ENCODE assay signal across 20 cellular contexts in the genomic region with DNA sequence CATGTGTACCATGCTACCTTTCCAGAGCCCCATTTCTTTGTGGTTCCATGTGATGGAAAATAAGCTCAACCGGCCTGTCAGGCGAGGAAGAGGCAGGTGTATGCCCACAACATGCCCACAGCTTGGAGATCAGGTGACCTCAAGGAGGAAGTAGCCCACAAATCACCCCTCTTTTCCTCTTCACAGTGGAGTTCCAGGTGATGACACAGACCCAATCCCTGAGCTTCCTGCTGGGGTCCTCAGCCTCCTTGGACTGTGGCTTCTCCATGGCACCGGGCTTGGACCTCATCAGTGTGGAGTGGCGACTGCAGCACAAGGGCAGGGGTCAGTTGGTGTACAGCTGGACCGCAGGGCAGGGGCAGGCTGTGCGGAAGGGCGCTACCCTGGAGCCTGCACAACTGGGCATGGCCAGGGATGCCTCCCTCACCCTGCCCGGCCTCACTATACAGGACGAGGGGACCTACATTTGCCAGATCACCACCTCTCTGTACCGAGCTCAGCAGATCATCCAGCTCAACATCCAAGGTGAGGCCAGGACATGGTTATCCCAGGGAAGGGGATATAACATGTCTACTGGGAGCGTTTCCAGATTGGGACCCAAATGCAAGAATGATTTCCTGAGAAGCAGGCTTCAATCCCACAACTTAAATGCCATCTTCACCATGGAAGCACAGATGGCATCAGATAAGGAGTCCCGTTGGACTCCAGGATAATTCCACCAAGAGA. TPM values are rescaled to one million over a fixed set of nuclear protein-coding genes. Genes with fewer than 3 reads are reported as not detected.
A peak's percentile ranks its signal among the peaks of the same experiment; 100 is the strongest.
DNase-seq lines count a peak whose midpoint lies in the region; ATAC-seq and TF ChIP-seq lines count a peak whose summit lies in the region.
"Had no signal": no experiment of that assay in that cellular context is flagged by ENCODE, and none has a peak within 500 bp of the region (broad histone marks: within the 10 kb centered on the region; RNA-seq: fewer than 3 reads in every experiment).

No MANE protein-coding gene starts in this region.

- peak overlapping the region; percentile 32 for H3K14ac ChIP-seq in neuronal stem cell (ENCODE audit: low read length)

- peak overlapping the region; percentile 46 for H3K23ac ChIP-seq in neuronal stem cell (ENCODE audit: low read depth, low read length, poor library complexity)

- no peak overlapping the region for H2AK5ac ChIP-seq in neuronal stem cell (ENCODE audit: low read depth, low read length)

- no peak overlapping the region for H3K9ac ChIP-seq in neuronal stem cell (ENCODE audit: low read depth, low read length, poor library complexity)

- H3K4me2 ChIP-seq in neuronal stem cell (ENCODE audit: insufficient read depth, low read length, poor library complexity, severe bottlenecking) = no peak overlapping the region
- H3K4me2 ChIP-seq: smooth muscle cell had no signal

- H3K4ac ChIP-seq in neuronal stem cell (ENCODE audit: low read length) = no peak overlapping the region

- no peak overlapping the region for H2AFZ ChIP-seq in neuronal stem cell (ENCODE audit: low read length)

- WGBS in neuronal stem cell (ENCODE audit: extremely low coverage in 2 of 2, insufficient read length in 2 of 2, insufficient replicate concordance in 1 of 2), 2 donors = no CpG with 5 or more reads among the region's 12 CpGs

- no peak overlapping the region for H2BK15ac ChIP-seq in neuronal stem cell (ENCODE audit: low read length)

- H2BK12ac ChIP-seq in neuronal stem cell (ENCODE audit: low read length) = peak overlapping the region; percentile 65

- no peaks in the 10 kb centered on the region for H3K27me3 ChIP-seq in neuronal stem cell (ENCODE audit: control insufficient read depth in 3 of 3, insufficient read depth in 3 of 3, low read depth in 1 of 3, low read length in 3 of 3)
- H3K27me3 ChIP-seq: gastroesophageal sphincter had no signal

- ATAC-seq in activated naive CD4-positive, alpha-beta T cell treated with anti-CD3 and anti-CD28 coated beads, Interleukin-2, amount 50 U/mL, for 72 hours = no peak
- ATAC-seq: gastroesophageal sphincter, left ventricle myocardium superior had no signal

- H3K36me3 Mint-ChIP-seq in activated naive CD4-positive, alpha-beta T cell treated with anti-CD3 and anti-CD28 coated beads, Interleukin-2, amount 50 U/mL, for 72 hours = peaks cover 70 to 81% of the 10 kb centered on the region in 2 donors

- peak; percentile 13 for TF ChIP-seq POLR2A in GM15510 (IDR thresholded peaks at IDR 0.05; ENCODE audit: borderline replicate concordance, extremely low read depth, insufficient read length)

- in situ Hi-C loops in KBM-7 (cut with MboI; ENCODE audit: low pct_unique_long_range_greater_than_20kb, low sequenced_read_pairs) = no loop called here

- no peak overlapping the region for H4K8ac ChIP-seq in neuronal stem cell (ENCODE audit: low read depth, low read length)

- H3K18ac ChIP-seq in neuronal stem cell (ENCODE audit: low read length) = no peak overlapping the region

- peaks cover 2% of the 10 kb centered on the region for H3K79me1 ChIP-seq in neuronal stem cell (ENCODE audit: low read depth, low read length)

- H3K4me1 ChIP-seq in neuronal stem cell (ENCODE audit: control insufficient read depth in 2 of 2, insufficient read depth in 1 of 2, low read depth in 1 of 2, low read length in 2 of 2) = peaks cover 5 to 7% of the 10 kb centered on the region in 2 donors

- peaks cover 13 to 33% of the 10 kb centered on the region in 2 donors for H3K36me3 ChIP-seq in neuronal stem cell (replicated peaks in 1 of 2; ENCODE audit: control insufficient read depth in 2 of 2, insufficient read depth in 2 of 2, low read length in 2 of 2)

- no peak overlapping the region for H2BK5ac ChIP-seq in neuronal stem cell (ENCODE audit: low read length)

- H3K9me3 Mint-ChIP-seq in activated naive CD4-positive, alpha-beta T cell treated with anti-CD3 and anti-CD28 coated beads, Interleukin-2, amount 50 U/mL, for 72 hours = no peaks in the 10 kb centered on the region

- peak overlapping the region; percentile 65 to 71 for H3K27ac Mint-ChIP-seq in activated naive CD4-positive, alpha-beta T cell treated with anti-CD3 and anti-CD28 coated beads, Interleukin-2, amount 50 U/mL, for 72 hours

- H3K27ac ChIP-seq in neuronal stem cell (replicated peaks; ENCODE audit: low read length) = no peak overlapping the region
- H3K27ac ChIP-seq: gastroesophageal sphincter had no signal

- H3K9me3 ChIP-seq in neuronal stem cell (replicated peaks in 1 of 2; ENCODE audit: control insufficient read depth in 2 of 2, insufficient read depth in 1 of 2, low read depth in 1 of 2, low read length in 2 of 2) = no peaks in the 10 kb centered on the region
- H3K9me3 ChIP-seq: Caco-2, gastroesophageal sphincter had no signal

- no peak overlapping the region for H3K4me3 ChIP-seq in neuronal stem cell (ENCODE audit: low read length in 2 of 2)
- H3K4me3 ChIP-seq: gastroesophageal sphincter, smooth muscle cell had no signal

- no peak overlapping the region for H4K91ac ChIP-seq in neuronal stem cell (ENCODE audit: low read depth, low read length, poor library complexity)

- no peak overlapping the region for H2BK120ac ChIP-seq in neuronal stem cell (ENCODE audit: low read depth, low read length)

- peak; percentile 59 for DNase-seq in activated CD8-positive, alpha-beta memory T cell treated with anti-CD3 and anti-CD28 coated beads for 24 hours
- DNase-seq in activated CD8-positive, alpha-beta memory T cell treated with anti-CD3 and anti-CD28 coated beads, Interleukin-2, amount 50 U/mL, for 48 hours = no peak
- no peak for DNase-seq in activated naive CD4-positive, alpha-beta T cell treated with anti-CD3 and anti-CD28 coated beads, Interleukin-2, amount 50 U/mL, for 72 hours (ENCODE audit: low spot score in 2 of 2)
- DNase-seq in neuronal stem cell (ENCODE audit: low spot score) (no peak), NCI-H226 (no peak), COR-L47 (lab: John Stamatoyannopoulos, UW) (no peak), KBM-7 (no peak)
- DNase-seq: ACHN; activated CD4-positive, CD25-positive, alpha-beta regulatory T cell; activated T-cell treated with anti-CD3 and anti-CD28 coated beads, Interleukin-2, amount 50 U/mL, for 48 hours; cortex of kidney; left ventricle myocardium superior; NCI-H1105 treated with DMSO at 0.1 percent for 48 hours; NCI-H2171 treated with DMSO at 0.1 percent for 48 hours had no signal

RNA-seq across cellular contexts. Expression of gene TAPBPL, which starts 5.5 kb away (rescaled TPM):
- total RNA-seq in activated naive CD4-positive, alpha-beta T cell treated with anti-CD3 and anti-CD28 coated beads, Interleukin-2, amount 50 U/mL, for 72 hours = 10 to 100 TPM; 31.4 to 33.7 TPM
- 0.33 TPM for polyA plus RNA-seq in neuronal stem cell (2013, experiment 1 of 2)
- polyA plus RNA-seq in neuronal stem cell (2013, experiment 2 of 2) = 0.28 TPM

RNA-seq across cellular contexts. Expression of gene CD27, which starts 12.6 kb away (rescaled TPM):
- 100 to 1,000 TPM in 1 of 2 donors, 10 to 100 TPM in 1; 77.9 to 162 TPM for total RNA-seq in activated naive CD4-positive, alpha-beta T cell treated with anti-CD3 and anti-CD28 coated beads, Interleukin-2, amount 50 U/mL, for 72 hours
- 0.14 TPM for polyA plus RNA-seq in neuronal stem cell (2013, experiment 1 of 2)
- 0.11 TPM for polyA plus RNA-seq in neuronal stem cell (2013, experiment 2 of 2)
- total RNA-seq: Caco-2, epithelial cell of proximal tubule, RPMI7951, smooth muscle cell had no signal
- polyA plus RNA-seq: smooth muscle cell had no signal

RNA-seq across cellular contexts. Expression of gene VAMP1, which starts 13.1 kb away (rescaled TPM):
- total RNA-seq in activated naive CD4-positive, alpha-beta T cell treated with anti-CD3 and anti-CD28 coated beads, Interleukin-2, amount 50 U/mL, for 72 hours = 100 to 1,000 TPM in 1 of 2 donors, 10 to 100 TPM in 1; 47.6 to 151 TPM
- polyA plus RNA-seq in neuronal stem cell (2013, experiment 1 of 2) = 14.2 TPM
- polyA plus RNA-seq in neuronal stem cell (2013, experiment 2 of 2) = 14.6 TPM

RNA-seq across cellular contexts. Expression of gene MRPL51, which starts 35.7 kb away (rescaled TPM):
- total RNA-seq in activated naive CD4-positive, alpha-beta T cell treated with anti-CD3 and anti-CD28 coated beads, Interleukin-2, amount 50 U/mL, for 72 hours = 100 to 1,000 TPM; 305 to 440 TPM
- 584 TPM for polyA plus RNA-seq in neuronal stem cell (2013, experiment 1 of 2)
- polyA plus RNA-seq in neuronal stem cell (2013, experiment 2 of 2) = 624 TPM

RNA-seq across cellular contexts. Expression of gene NCAPD2, which starts 36.5 kb away (rescaled TPM):
- 100 to 1,000 TPM; 208 to 276 TPM for total RNA-seq in activated naive CD4-positive, alpha-beta T cell treated with anti-CD3 and anti-CD28 coated beads, Interleukin-2, amount 50 U/mL, for 72 hours
- polyA plus RNA-seq in neuronal stem cell (2013, experiment 1 of 2) = 78.4 TPM
- polyA plus RNA-seq in neuronal stem cell (2013, experiment 2 of 2) = 81.0 TPM
